22 cellular contexts compared by ENCODE assay signal in genomic region chr19:4991538-4991937, GRCh38. TPM values are rescaled to one million over a fixed set of nuclear protein-coding genes. Genes with fewer than 3 reads are reported as not detected.
DNase-seq lines count a peak whose midpoint lies in the region; ATAC-seq and TF ChIP-seq lines count a peak whose summit lies in the region.
"Had no signal": no experiment of that assay in that cellular context is flagged by ENCODE, and none has a peak within 500 bp of the region (broad histone marks: within the 10 kb centered on the region; RNA-seq: fewer than 3 reads in every experiment).

No MANE protein-coding gene starts in this region.

- CTCF ChIA-PET in naive thymus-derived CD4-positive, alpha-beta T cell (lab: Charles Lee): no interaction called here

- peaks cover 90% of the 10 kb centered on the region for H4K20me1 ChIP-seq in hepatocyte (ENCODE audit: insufficient read depth, poor library complexity, severe bottlenecking)

- POLR2A ChIA-PET in naive thymus-derived CD4-positive, alpha-beta T cell (lab: Charles Lee): no interaction called here

- H2AK5ac ChIP-seq in trophoblast cell (ENCODE audit: low read length): no peak overlapping the region

- H3K9me3 Mint-ChIP-seq in naive thymus-derived CD4-positive, alpha-beta T cell: peaks cover 0 to 20% (median 4%) of the 10 kb centered on the region in 11 donors

- peaks cover 38% of the 10 kb centered on the region for H3K79me1 ChIP-seq in trophoblast cell (ENCODE audit: low read length)

- H3K18ac ChIP-seq in trophoblast cell (ENCODE audit: low read length): peak overlapping the region; percentile 51

- H3K4me2 ChIP-seq in hepatocyte (peak overlapping the region; percentile 65), trophoblast cell (ENCODE audit: low read length) (peak overlapping the region; percentile 44)

- no peak for TF ChIP-seq CTCF in C4-2B (conservative IDR thresholded peaks at IDR 0.05)
- no peak for TF ChIP-seq CTCF in hepatocyte (IDR thresholded peaks at IDR 0.05; ENCODE audit: poor library complexity)

- H3K27ac ChIP-seq in C4-2B (peak overlapping the region; percentile 94), hepatocyte (peak overlapping the region; percentile 66), trophoblast cell (ENCODE audit: low read depth, low read length) (peak overlapping the region; percentile 88)
- no peak overlapping the region for H3K27ac ChIP-seq in naive thymus-derived CD4-positive, alpha-beta T cell (ENCODE audit: low read depth, low read length)
- H3K27ac ChIP-seq: SK-N-MC had no signal

- H3K9me3 ChIP-seq in hepatocyte (ENCODE audit: low read depth): no peaks in the 10 kb centered on the region
- no peaks in the 10 kb centered on the region for H3K9me3 ChIP-seq in trophoblast cell (ENCODE audit: insufficient read depth, low read depth, low read length)
- H3K9me3 ChIP-seq in naive thymus-derived CD4-positive, alpha-beta T cell (ENCODE audit: control insufficient read depth in 2 of 3, low read length in 3 of 3): peaks cover 0 to 14% (median 0%) of the 10 kb centered on the region in 3 experiments
- H3K9me3 ChIP-seq: HAP-1 had no signal

- no peak for ATAC-seq in naive thymus-derived CD4-positive, alpha-beta T cell
- no peak for ATAC-seq in HG02759 (IDR thresholded peaks at IDR 0.05; ENCODE audit: unreplicated experiment)

- intact Hi-C loops in naive thymus-derived CD4-positive, alpha-beta T cell (cut with micrococcal nuclease): no loop called here

- H3K9me2 ChIP-seq in hepatocyte (replicated peaks; ENCODE audit: insufficient read depth): no peaks in the 10 kb centered on the region

- peak overlapping the region; percentile 60 for H4K91ac ChIP-seq in trophoblast cell (ENCODE audit: low read depth, low read length)

- no peaks in the 10 kb centered on the region for H3K27me3 ChIP-seq in hepatocyte
- H3K27me3 ChIP-seq in trophoblast cell (ENCODE audit: insufficient read depth, low read length): no peaks in the 10 kb centered on the region
- no peaks in the 10 kb centered on the region for H3K27me3 ChIP-seq in naive thymus-derived CD4-positive, alpha-beta T cell (ENCODE audit: control insufficient read depth in 2 of 2, insufficient read depth in 2 of 2, low read length in 2 of 2)

- WGBS in hepatocyte (ENCODE audit: low lambda C conversion rate, missing lambda C conversion rate): 54% methylated on average over 9 of the region's 9 CpGs
- WGBS in trophoblast cell (ENCODE audit: extremely low coverage, insufficient coverage, insufficient read length): no CpG with 5 or more reads among the region's 9 CpGs

- no peaks in the 10 kb centered on the region for H3K27me3 Mint-ChIP-seq in naive thymus-derived CD4-positive, alpha-beta T cell
- H3K27me3 Mint-ChIP-seq: IgD-negative memory B cell had no signal

- H2AFZ ChIP-seq in hepatocyte (no peak overlapping the region), trophoblast cell (ENCODE audit: insufficient read depth, low read length, poor library complexity) (no peak overlapping the region)

- H2BK12ac ChIP-seq in trophoblast cell (ENCODE audit: low read length): peak overlapping the region; percentile 37

- H3K4ac ChIP-seq in trophoblast cell (ENCODE audit: low read depth, low read length): no peak overlapping the region

- H3K9ac ChIP-seq in trophoblast cell (ENCODE audit: low read length): no peak overlapping the region

- DNase-seq in NCI-H2171 (lab: John Stamatoyannopoulos, UW): peak; percentile 52
- no peak for DNase-seq in hepatocyte (ENCODE audit: low spot score)
- DNase-seq in trophoblast cell: peak; percentile 95 to 97
- DNase-seq in HK-2 (ENCODE audit: unreplicated experiment): no peak
- no peak for DNase-seq in naive thymus-derived CD4-positive, alpha-beta T cell
- DNase-seq: ACHN, C1 segment of cervical spinal cord, DMS 273 treated with DMSO at 0.1 percent for 48 hours, DND-41, Karpas-422, MM.1S, NCI-H1092, NCI-H1436 treated with DMSO at 0.1 percent for 48 hours, NCI-H2029, NCI-H510A, NCI-H748 treated with DMSO at 0.1 percent for 48 hours, SHP77 had no signal

- H3K4me3 ChIP-seq in hepatocyte: no peak overlapping the region
- no peak overlapping the region for H3K4me3 ChIP-seq in trophoblast cell (ENCODE audit: low read depth, low read length)
- no peak overlapping the region for H3K4me3 ChIP-seq in naive thymus-derived CD4-positive, alpha-beta T cell (ENCODE audit: low read length)
- H3K4me3 ChIP-seq: HAP-1, SK-N-MC had no signal

- H3K36me3 ChIP-seq in hepatocyte (replicated peaks; ENCODE audit: insufficient read depth, low read depth) (no peaks in the 10 kb centered on the region), trophoblast cell (ENCODE audit: control insufficient read depth in 1 of 2, insufficient read depth in 2 of 2, low read length in 2 of 2) (peaks cover 8 to 9% of the 10 kb centered on the region in 2 experiments)
- H3K36me3 ChIP-seq in naive thymus-derived CD4-positive, alpha-beta T cell (ENCODE audit: control insufficient read depth in 2 of 3, insufficient read depth in 3 of 3, low read length in 3 of 3): peaks cover 0 to 16% (median 0%) of the 10 kb centered on the region in 3 experiments
- H3K36me3 ChIP-seq: HAP-1 had no signal

- H3K4me1 ChIP-seq in hepatocyte (ENCODE audit: insufficient read depth) (peaks cover 15% of the 10 kb centered on the region), trophoblast cell (ENCODE audit: control insufficient read depth in 1 of 2, insufficient read depth in 2 of 2, low read length in 2 of 2) (peaks cover 26 to 47% of the 10 kb centered on the region in 2 experiments)
- H3K4me1 ChIP-seq in naive thymus-derived CD4-positive, alpha-beta T cell (ENCODE audit: control insufficient read depth in 2 of 2, insufficient read depth in 2 of 2, low read length in 2 of 2): no peaks in the 10 kb centered on the region
- H3K4me1 ChIP-seq: HAP-1 had no signal

- peaks cover 17 to 42% (median 28%) of the 10 kb centered on the region in 7 donors for H3K4me1 Mint-ChIP-seq in naive thymus-derived CD4-positive, alpha-beta T cell

- H3K14ac ChIP-seq in trophoblast cell (ENCODE audit: low read length): peak overlapping the region; percentile 41

- H2BK5ac ChIP-seq in trophoblast cell (ENCODE audit: low read depth, low read length, poor library complexity): peak overlapping the region; percentile 67

- H4K8ac ChIP-seq in trophoblast cell (ENCODE audit: low read depth, low read length): peak overlapping the region; percentile 58

- no peak overlapping the region for H4K12ac ChIP-seq in trophoblast cell (ENCODE audit: low read depth, low read length)

- no peak overlapping the region for H3K23ac ChIP-seq in trophoblast cell (ENCODE audit: low read length)

- H3K27ac Mint-ChIP-seq in naive thymus-derived CD4-positive, alpha-beta T cell: no peak overlapping the region

- no peak overlapping the region for H3K4me3 Mint-ChIP-seq in naive thymus-derived CD4-positive, alpha-beta T cell

- H3K36me3 Mint-ChIP-seq in naive thymus-derived CD4-positive, alpha-beta T cell: peaks cover 5 to 40% (median 27%) of the 10 kb centered on the region in 5 donors

- peak overlapping the region; percentile 82 for H2BK120ac ChIP-seq in trophoblast cell (ENCODE audit: insufficient read depth, low read length, poor library complexity)

- peaks cover 98% of the 10 kb centered on the region for H3K79me2 ChIP-seq in hepatocyte
- H3K79me2 ChIP-seq in trophoblast cell (ENCODE audit: control insufficient read depth, insufficient read depth, low read length, poor library complexity): peaks cover 30% of the 10 kb centered on the region

RNA-seq across cellular contexts. Expression of gene KDM4B, which starts 22.6 kb away (rescaled TPM):
- total RNA-seq in hepatocyte: 18.4 and 22.2 TPM in 2 replicates
- 29.6 and 34.0 TPM in 2 replicates for polyA plus RNA-seq in hepatocyte
- 37.1 and 37.3 TPM in 2 replicates for polyA plus RNA-seq in trophoblast cell (2013)
- total RNA-seq in naive thymus-derived CD4-positive, alpha-beta T cell: 10 to 100 TPM; 45.8 to 78.0 (median 65.8) TPM
- polyA plus RNA-seq in naive thymus-derived CD4-positive, alpha-beta T cell: 10 to 100 TPM in 1 of 2 donors, 1 to 10 TPM in 1; 8.1 to 15.6 TPM

Comparison
In these comparisons a context has a peak if more than half of its experiments do, and no peak if none do; other contexts are left out.
1. DNase-seq: peak in NCI-H2171 (single experiment) and trophoblast cell (2 of 2); none in hepatocyte (single experiment), HK-2 (single experiment) and naive thymus-derived CD4-positive, alpha-beta T cell (0 of 9).